Comparison of ENCODE assay signal across 8 cellular contexts in the genomic region with DNA sequence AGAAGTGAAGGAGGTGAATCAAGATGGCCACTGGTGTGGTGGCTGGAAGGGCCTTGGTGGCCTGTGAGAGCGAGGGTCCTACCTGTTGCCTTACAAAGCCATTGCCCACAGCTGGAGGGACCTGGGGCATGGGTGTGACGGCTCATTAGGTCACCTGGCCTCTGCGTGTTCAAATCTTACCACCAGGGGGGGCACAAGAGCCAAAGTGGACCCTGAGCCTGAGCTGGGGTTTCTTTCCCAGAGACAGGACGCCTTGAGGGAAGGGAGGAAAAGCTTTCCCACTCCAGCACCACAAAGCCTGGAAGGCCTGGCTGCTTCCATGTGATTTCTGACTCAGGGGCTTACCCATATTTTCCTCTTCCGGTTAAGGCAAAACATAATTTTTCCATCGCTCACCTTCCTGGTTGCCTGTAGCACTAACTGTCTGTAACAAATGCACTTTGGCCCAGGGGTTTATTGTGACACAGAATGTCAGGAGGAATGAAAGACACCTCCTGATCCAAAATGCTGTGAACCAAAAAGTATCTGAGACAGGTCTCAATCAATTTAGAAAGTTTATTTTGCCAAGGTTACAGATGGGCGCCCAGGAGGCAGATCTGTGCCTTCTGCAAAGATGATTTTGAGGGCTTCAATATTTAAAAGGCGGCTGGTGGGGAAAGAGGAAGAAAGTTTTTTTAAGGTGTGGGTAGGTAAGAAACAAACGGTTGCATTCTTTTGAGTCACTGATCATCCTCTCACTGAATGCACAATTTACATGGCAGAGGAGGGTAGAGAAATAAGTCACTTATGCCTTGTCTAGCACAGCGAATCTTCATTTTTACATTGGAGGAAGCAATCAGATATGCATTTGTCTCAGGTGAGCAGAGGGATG. TPM values are rescaled to one million over a fixed set of nuclear protein-coding genes. Genes with fewer than 3 reads are reported as not detected.
DNase-seq lines count a peak whose midpoint lies in the region; ATAC-seq and TF ChIP-seq lines count a peak whose summit lies in the region.

No MANE protein-coding gene starts in this region.

- H3K9me3 Mint-ChIP-seq in activated B cell treated with CpG ODN at 0.5 μM for 24 hours = no peaks in the 10 kb centered on the region

- H3K27ac ChIP-seq in caudate nucleus (ENCODE audit: low read depth, low read length) = peak overlapping the region; percentile 52

- H3K27me3 Mint-ChIP-seq in activated B cell treated with CpG ODN at 0.5 μM for 24 hours = peaks cover 41% of the 10 kb centered on the region

- intact Hi-C loops in activated B cell treated with CpG ODN at 0.5 μM for 24 hours (cut with micrococcal nuclease) = loop anchor here (1.0 to 5.0 kb wide), 4 partner anchors 36 to 342 kb away; no protein-coding TSS in a partner anchor

- H3K4me1 Mint-ChIP-seq in activated B cell treated with CpG ODN at 0.5 μM for 24 hours = peaks cover 24% of the 10 kb centered on the region

- peak; percentile 45 for TF ChIP-seq CTCF in activated B cell treated with CpG ODN at 0.5 μM for 24 hours (IDR thresholded peaks at IDR 0.05)

- CTCF ChIA-PET in activated B cell treated with CpG ODN at 0.5 μM for 24 hours (lab: Charles Lee) = interaction anchor here (0.7 to 5.3 kb wide), 16 partner anchors 9 to 342 kb away, joined by 3 to 72 read pairs (median 6); a partner anchor contains a TSS

- H3K36me3 Mint-ChIP-seq in activated B cell treated with CpG ODN at 0.5 μM for 24 hours (ENCODE audit: low read depth) = no peaks in the 10 kb centered on the region

- H3K4me3 Mint-ChIP-seq in activated B cell treated with CpG ODN at 0.5 μM for 24 hours = no peak overlapping the region

- ATAC-seq in GM19397 (IDR thresholded peaks at IDR 0.05; ENCODE audit: unreplicated experiment) (peak; percentile 55), activated B cell treated with CpG ODN at 0.5 μM for 24 hours (ENCODE audit: low read depth) (peak; percentile 77), HG03457 (IDR thresholded peaks at IDR 0.05; ENCODE audit: unreplicated experiment) (no peak)

- H3K27ac Mint-ChIP-seq in activated B cell treated with CpG ODN at 0.5 μM for 24 hours = no peak overlapping the region

- DNase-seq in AG08396 (ENCODE audit: low spot score) (peak; percentile 95), NCI-H1930 (lab: John Stamatoyannopoulos, UW) (peak; percentile 66), activated B cell treated with CpG ODN at 0.5 μM for 24 hours (peak; percentile 66), caudate nucleus (lab: John Stamatoyannopoulos, UW) (peak in 55 of 61 donors; percentile 16 to 84 (median 65)), kidney tubule cell (ENCODE audit: low spot score) (peak; percentile 96)
- DNase-seq in stimulated activated CD4-positive, alpha-beta T cell treated with anti-CD3 and anti-CD28 coated beads, Interleukin-1b, Interleukin-23, amount 100 ng/mL, for 1 hour (ENCODE audit: low read depth in 2 of 2) = peak; percentile 37 to 67

- POLR2A ChIA-PET in activated B cell treated with CpG ODN at 0.5 μM for 24 hours (lab: Charles Lee) = interaction anchor here (0.5 to 1.3 kb wide), 3 partner anchors 28 to 344 kb away, joined by 3 to 6 read pairs (median 4); no protein-coding TSS in a partner anchor

RNA-seq across cellular contexts. Expression of a gene that starts 4.3 kb away (rescaled TPM):
- 1.6 and 2.5 TPM in 2 replicates for total RNA-seq in activated B cell treated with CpG ODN at 0.5 μM for 24 hours
